In the genomic region with DNA sequence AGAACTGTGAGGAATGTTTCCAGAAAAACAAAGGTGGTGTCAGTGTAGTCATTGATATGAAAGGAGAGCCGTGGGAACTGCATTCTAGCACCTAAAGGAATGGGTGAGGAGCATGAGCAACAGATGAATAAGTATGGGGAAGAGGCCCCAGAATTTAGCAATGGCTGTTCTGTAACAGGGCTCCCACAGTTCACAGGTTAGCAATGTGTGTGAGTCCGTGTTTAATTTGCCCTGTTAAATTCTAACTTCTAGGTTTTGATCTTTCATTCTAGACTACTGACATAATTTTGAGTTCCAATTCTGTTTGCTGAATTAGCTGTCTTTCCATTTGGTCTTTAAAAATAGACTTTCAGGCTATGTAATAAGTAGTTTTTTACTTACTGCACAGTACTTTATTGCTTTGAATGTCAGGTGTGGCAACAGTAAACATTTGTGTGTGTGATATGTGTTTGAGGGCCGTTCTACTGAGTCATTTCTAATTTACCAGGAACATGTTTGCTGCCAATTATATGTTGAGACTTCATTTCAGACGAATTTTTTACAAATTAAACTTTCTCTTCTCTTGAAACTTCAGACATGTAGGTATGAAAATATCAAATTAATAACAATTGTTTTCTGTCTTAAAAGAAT, we compare ENCODE assay signal across 1 cellular context.
TF ChIP-seq lines count a peak whose summit lies in the region.

No MANE protein-coding gene starts in this region.

TF ChIP-seq in IMR-90, 13 proteins besides CTCF, POLR2A, EP300 and RAD21:
- TF ChIP-seq, protein P1, sequence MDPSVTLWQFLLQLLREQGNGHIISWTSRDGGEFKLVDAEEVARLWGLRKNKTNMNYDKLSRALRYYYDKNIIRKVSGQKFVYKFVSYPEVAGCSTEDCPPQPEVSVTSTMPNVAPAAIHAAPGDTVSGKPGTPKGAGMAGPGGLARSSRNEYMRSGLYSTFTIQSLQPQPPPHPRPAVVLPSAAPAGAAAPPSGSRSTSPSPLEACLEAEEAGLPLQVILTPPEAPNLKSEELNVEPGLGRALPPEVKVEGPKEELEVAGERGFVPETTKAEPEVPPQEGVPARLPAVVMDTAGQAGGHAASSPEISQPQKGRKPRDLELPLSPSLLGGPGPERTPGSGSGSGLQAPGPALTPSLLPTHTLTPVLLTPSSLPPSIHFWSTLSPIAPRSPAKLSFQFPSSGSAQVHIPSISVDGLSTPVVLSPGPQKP (IDR thresholded peaks at IDR 0.05; ENCODE audit: borderline replicate concordance, low read depth, low read length), result no peak
- TF ChIP-seq RFX5 (IDR thresholded peaks at IDR 0.05; ENCODE audit: low read depth, low read length), result no peak
- no peak for TF ChIP-seq MXI1 (IDR thresholded peaks at IDR 0.05; ENCODE audit: borderline replicate concordance, low read depth, low read length)
TF ChIP-seq in IMR-90: peak in this region for 0.
